Comparison of ENCODE assay signal across 8 cellular contexts in the genomic region with DNA sequence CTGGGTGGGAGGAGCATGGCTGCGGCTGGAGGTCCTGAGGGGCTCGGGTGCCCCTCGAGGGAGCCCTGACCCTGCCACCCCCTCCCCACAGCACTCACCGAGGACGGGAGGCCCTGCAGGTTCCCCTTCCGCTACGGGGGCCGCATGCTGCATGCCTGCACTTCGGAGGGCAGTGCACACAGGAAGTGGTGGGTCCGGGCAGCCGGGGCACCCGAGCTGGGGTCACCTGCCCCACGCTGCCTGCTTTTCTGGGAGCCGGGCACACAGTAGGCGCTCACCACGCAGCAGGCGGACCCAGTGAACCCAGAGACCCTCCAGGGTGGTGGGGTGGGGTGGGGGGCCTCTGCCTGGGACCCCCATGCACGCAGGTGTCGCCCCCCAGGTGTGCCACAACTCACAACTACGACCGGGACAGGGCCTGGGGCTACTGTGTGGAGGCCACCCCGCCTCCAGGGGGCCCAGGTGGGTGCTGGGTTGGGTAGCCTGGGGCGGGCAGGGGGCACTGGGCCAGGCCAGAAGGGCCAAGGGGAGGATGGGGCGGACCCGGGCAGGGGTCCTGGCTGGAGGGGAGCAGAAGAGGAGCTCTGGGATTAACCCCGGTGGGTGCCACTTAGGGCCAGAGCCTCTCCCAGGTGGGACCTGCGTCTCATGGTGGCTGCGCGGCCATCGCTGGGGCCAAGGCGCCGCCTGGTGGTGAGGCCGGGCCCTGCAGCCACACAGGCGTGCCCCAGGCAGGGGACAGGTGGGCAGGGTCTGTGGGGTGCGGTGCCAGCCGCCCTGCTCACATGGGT. TPM values are rescaled to one million over a fixed set of nuclear protein-coding genes. Genes with fewer than 3 reads are reported as not detected.
A peak's percentile ranks its signal among the peaks of the same experiment; 100 is the strongest.
DNase-seq lines count a peak whose midpoint lies in the region; ATAC-seq and TF ChIP-seq lines count a peak whose summit lies in the region.

No MANE protein-coding gene starts in this region.

- no peaks in the 10 kb centered on the region for H3K36me3 ChIP-seq in CD4-positive, alpha-beta memory T cell (ENCODE audit: insufficient read depth, low read length)
- no peaks in the 10 kb centered on the region for H3K36me3 ChIP-seq in vagina

- no peaks in the 10 kb centered on the region for H3K36me3 Mint-ChIP-seq in CD4-positive, alpha-beta memory T cell
- no peaks in the 10 kb centered on the region for H3K36me3 Mint-ChIP-seq in osteocyte (ENCODE audit: unreplicated experiment)

- intact Hi-C loops in CD4-positive, alpha-beta memory T cell (cut with micrococcal nuclease), result no loop called here
- intact Hi-C loops in vagina (cut with DNase I), result loop anchor here (5.0 kb wide), 1 partner anchor 96 kb away; no protein-coding TSS in a partner anchor

- ATAC-seq in GM21367 (IDR thresholded peaks at IDR 0.05; ENCODE audit: unreplicated experiment), result peak; percentile 41

- peak; percentile 99 for TF ChIP-seq CTCF in osteocyte (IDR thresholded peaks at IDR 0.05)
- TF ChIP-seq CTCF in vagina (IDR thresholded peaks at IDR 0.05), result peak; percentile 97 to 99 (median 97)

- no peaks in the 10 kb centered on the region for H3K9me3 Mint-ChIP-seq in CD4-positive, alpha-beta memory T cell
- H3K9me3 Mint-ChIP-seq in osteocyte (ENCODE audit: unreplicated experiment), result no peaks in the 10 kb centered on the region

- no peak overlapping the region for H3K4me3 Mint-ChIP-seq in CD4-positive, alpha-beta memory T cell
- H3K4me3 Mint-ChIP-seq in osteocyte (ENCODE audit: unreplicated experiment), result no peak overlapping the region

- peak in 4 of 5 donors; percentile 58 to 69 (median 61) for DNase-seq in CD4-positive, alpha-beta memory T cell
- DNase-seq in NCI-H2196 treated with DMSO at 0.1 percent for 48 hours (lab: John Stamatoyannopoulos, UW; ENCODE audit: unreplicated experiment) (peak; percentile 41), erythroblast (lab: John Stamatoyannopoulos, UW) (peak; percentile 50 to 74), osteocyte (ENCODE audit: extremely low spot score, unreplicated experiment) (no peak), vagina (ENCODE audit: extremely low spot score in 2 of 2) (no peak), foreskin melanocyte (no peak)
- peak; percentile 12 for DNase-seq in activated CD8-positive, alpha-beta memory T cell treated with anti-CD3 and anti-CD28 coated beads, Interleukin-2, amount 50 U/mL, for 24 hours (ENCODE audit: extremely low read depth)

- TF ChIP-seq POLR2A in erythroblast (IDR thresholded peaks at IDR 0.05; ENCODE audit: low read length) (no peak), vagina (IDR thresholded peaks at IDR 0.05) (no peak)

- H3K9me3 ChIP-seq in CD4-positive, alpha-beta memory T cell (ENCODE audit: control insufficient read depth in 1 of 2, low read length in 2 of 2), result no peaks in the 10 kb centered on the region
- no peaks in the 10 kb centered on the region for H3K9me3 ChIP-seq in vagina

- H3K27me3 Mint-ChIP-seq in CD4-positive, alpha-beta memory T cell, result no peaks in the 10 kb centered on the region
- H3K27me3 Mint-ChIP-seq in osteocyte (ENCODE audit: unreplicated experiment), result no peaks in the 10 kb centered on the region

- no peak overlapping the region for H3K27ac Mint-ChIP-seq in CD4-positive, alpha-beta memory T cell
- no peak overlapping the region for H3K27ac Mint-ChIP-seq in osteocyte (ENCODE audit: unreplicated experiment)

- POLR2A ChIA-PET in CD4-positive, alpha-beta memory T cell (lab: Charles Lee; ENCODE audit: partially characterized antibody), result no interaction called here

- H3K27me3 ChIP-seq in CD4-positive, alpha-beta memory T cell (ENCODE audit: insufficient read depth, low read length), result no peaks in the 10 kb centered on the region
- H3K27me3 ChIP-seq in vagina, result no peaks in the 10 kb centered on the region

- H3K4me3 ChIP-seq in CD4-positive, alpha-beta memory T cell (ENCODE audit: low read length in 2 of 2), result no peak overlapping the region
- H3K4me3 ChIP-seq in vagina, result no peak overlapping the region

- H3K4me1 Mint-ChIP-seq in CD4-positive, alpha-beta memory T cell, result no peaks in the 10 kb centered on the region
- H3K4me1 Mint-ChIP-seq in osteocyte (ENCODE audit: unreplicated experiment), result peaks cover 4% of the 10 kb centered on the region

- H3K27ac ChIP-seq in CD4-positive, alpha-beta memory T cell (ENCODE audit: low read depth, low read length), result no peak overlapping the region
- no peak overlapping the region for H3K27ac ChIP-seq in vagina

- CTCF ChIA-PET in CD4-positive, alpha-beta memory T cell (lab: Charles Lee; ENCODE audit: partially characterized antibody), result interaction anchor here (0.7 to 4.8 kb wide), 9 partner anchors 12 to 335 kb away, joined by 3 to 23 read pairs (median 4); no protein-coding TSS in a partner anchor

- no peaks in the 10 kb centered on the region for H3K4me1 ChIP-seq in CD4-positive, alpha-beta memory T cell (ENCODE audit: insufficient read depth, low read length)
- peaks cover 5% of the 10 kb centered on the region for H3K4me1 ChIP-seq in vagina

RNA-seq across cellular contexts. Expression of a gene that starts 1.4 kb away (rescaled TPM):
- under 1 TPM in 1 of 2 experiments, not detected in 1; 0.17 TPM for total RNA-seq in CD4-positive, alpha-beta memory T cell
- polyA plus RNA-seq in CD4-positive, alpha-beta memory T cell, result not detected
- total RNA-seq in osteocyte (0.50 and 0.54 TPM in 2 replicates), vagina (not detected)

RNA-seq across cellular contexts. Expression of a gene that starts 20.0 kb away (rescaled TPM):
- not detected for total RNA-seq in CD4-positive, alpha-beta memory T cell
- polyA plus RNA-seq in CD4-positive, alpha-beta memory T cell, result under 1 TPM in 1 of 2 donors, not detected in 1; 0.10 TPM
- total RNA-seq in osteocyte (not detected in 2 replicates), vagina (4.7 TPM)

Comparison
In these comparisons a context has a peak if more than half of its experiments do, and no peak if none do; other contexts are left out.
1. DNase-seq: peak in CD4-positive, alpha-beta memory T cell (4 of 5), NCI-H2196 treated with DMSO at 0.1 percent for 48 hours (single experiment), activated CD8-positive, alpha-beta memory T cell treated with anti-CD3 and anti-CD28 coated beads, Interleukin-2, amount 50 U/mL, for 24 hours (single experiment) and erythroblast (2 of 2); none in osteocyte (single experiment), vagina (0 of 2) and foreskin melanocyte (single experiment).